In genomic region chr10:93445097-93445960, GRCh38 we compare ENCODE assay signal across 1 cellular context.
A peak's percentile ranks its signal among the peaks of the same experiment; 100 is the strongest.
TF ChIP-seq lines count a peak whose summit lies in the region.

No MANE protein-coding gene starts in this region.

TF ChIP-seq in HepG2, 621 proteins besides CTCF, POLR2A, EP300 and RAD21 (continued from another document and continues in another):
- TF ChIP-seq CC2D1A (CRISPR knock-in tag; IDR thresholded peaks at IDR 0.05) (no peak), MTA1 (CRISPR knock-in tag; IDR thresholded peaks at IDR 0.05; ENCODE audit: borderline replicate concordance) (no peak), ZNF562 (CRISPR knock-in tag; IDR thresholded peaks at IDR 0.05; ENCODE audit: borderline replicate concordance) (no peak), MAX (IDR thresholded peaks at IDR 0.05) (peak; percentile 61), ZNF574 (CRISPR knock-in tag; IDR thresholded peaks at IDR 0.05) (peak; percentile 49; the same call in 1 of the 2 replicates), TSC22D2 (CRISPR knock-in tag; IDR thresholded peaks at IDR 0.05; ENCODE audit: borderline replicate concordance) (no peak), BCL6 (CRISPR knock-in tag; IDR thresholded peaks at IDR 0.05) (0 out of 2 replicates have a peak, but pooled peaks have one; percentile 41), ATF5 (CRISPR knock-in tag; IDR thresholded peaks at IDR 0.05; ENCODE audit: low read depth) (no peak), HNF1A (IDR thresholded peaks at IDR 0.05; ENCODE audit: low read depth) (no peak; the same call in 1 of the 2 replicates), HNF1A (CRISPR knock-in tag; IDR thresholded peaks at IDR 0.05; ENCODE audit: borderline replicate concordance) (no peak), NFATC3 (CRISPR knock-in tag; IDR thresholded peaks at IDR 0.05) (no peak), ZNF788 (CRISPR knock-in tag; IDR thresholded peaks at IDR 0.05; ENCODE audit: borderline replicate concordance) (peak; percentile 85; the same call in 1 of the 2 replicates), MED1 (CRISPR knock-in tag; IDR thresholded peaks at IDR 0.05) (peak; percentile 19; the same call in 1 of the 2 replicates), SIX1 (CRISPR knock-in tag; IDR thresholded peaks at IDR 0.05; ENCODE audit: borderline replicate concordance) (0 out of 2 replicates have a peak, but pooled peaks have one; percentile 13), SP2 (CRISPR knock-in tag; IDR thresholded peaks at IDR 0.05) (no peak), ZNF558 (CRISPR knock-in tag; IDR thresholded peaks at IDR 0.05; ENCODE audit: borderline replicate concordance) (no peak), E2F5 (CRISPR knock-in tag; conservative IDR thresholded peaks at IDR 0.05) (no peak), PHF5A (CRISPR knock-in tag; IDR thresholded peaks at IDR 0.05; ENCODE audit: low read depth, unreplicated experiment) (no peak), FOXA3 (CRISPR knock-in tag; IDR thresholded peaks at IDR 0.05) (peak; percentile 99), ARID5B (CRISPR knock-in tag; IDR thresholded peaks at IDR 0.05) (peak; percentile 35), KAT8 (CRISPR knock-in tag; IDR thresholded peaks at IDR 0.05) (peak; percentile 46; the same call in 1 of the 2 replicates), REPIN1 (CRISPR knock-in tag; IDR thresholded peaks at IDR 0.05; ENCODE audit: borderline replicate concordance, low read depth) (peak; percentile 39; the same call in 1 of the 2 replicates), ZNF672 (CRISPR knock-in tag; IDR thresholded peaks at IDR 0.05) (no peak), ZNF615 (CRISPR knock-in tag; IDR thresholded peaks at IDR 0.05; ENCODE audit: borderline replicate concordance) (no peak), ZFY (CRISPR knock-in tag; IDR thresholded peaks at IDR 0.05) (peak; percentile 39; the same call in 1 of the 2 replicates), MXD3 (CRISPR knock-in tag; IDR thresholded peaks at IDR 0.05) (no peak), LRRFIP1 (CRISPR knock-in tag; conservative IDR thresholded peaks at IDR 0.05) (no peak), FOXA1 (IDR thresholded peaks at IDR 0.05) (peak; percentile 89), FOXA1 (CRISPR knock-in tag; IDR thresholded peaks at IDR 0.05) (peak; percentile 100), TRIM24 (CRISPR knock-in tag; IDR thresholded peaks at IDR 0.05) (no peak), ELF3 (CRISPR knock-in tag; IDR thresholded peaks at IDR 0.05) (peak; percentile 71), SRF (IDR thresholded peaks at IDR 0.05; ENCODE audit: low read depth, low read length) (no peak), U2AF2 (IDR thresholded peaks at IDR 0.05; ENCODE audit: low read depth, low read length) (peak; percentile 95), ZNF569 (CRISPR knock-in tag; IDR thresholded peaks at IDR 0.05; ENCODE audit: borderline replicate concordance) (no peak), ZBTB38 (CRISPR knock-in tag; IDR thresholded peaks at IDR 0.05) (no peak), ZBTB37 (CRISPR knock-in tag; IDR thresholded peaks at IDR 0.05) (no peak), ZNF790 (CRISPR knock-in tag; IDR thresholded peaks at IDR 0.05; ENCODE audit: borderline replicate concordance) (no peak), ZNF768 (CRISPR knock-in tag; IDR thresholded peaks at IDR 0.05) (peak; percentile 81), NCOA2 (CRISPR knock-in tag; IDR thresholded peaks at IDR 0.05) (peak; percentile 39; the same call in 1 of the 2 replicates), ZNF772 (CRISPR knock-in tag; IDR thresholded peaks at IDR 0.05) (peak; percentile 68), ATF4 (CRISPR knock-in tag; IDR thresholded peaks at IDR 0.05) (no peak), ZNF430 (CRISPR knock-in tag; IDR thresholded peaks at IDR 0.05) (no peak)
